Comparison of ENCODE assay signal across 8 cellular contexts in the genomic region with DNA sequence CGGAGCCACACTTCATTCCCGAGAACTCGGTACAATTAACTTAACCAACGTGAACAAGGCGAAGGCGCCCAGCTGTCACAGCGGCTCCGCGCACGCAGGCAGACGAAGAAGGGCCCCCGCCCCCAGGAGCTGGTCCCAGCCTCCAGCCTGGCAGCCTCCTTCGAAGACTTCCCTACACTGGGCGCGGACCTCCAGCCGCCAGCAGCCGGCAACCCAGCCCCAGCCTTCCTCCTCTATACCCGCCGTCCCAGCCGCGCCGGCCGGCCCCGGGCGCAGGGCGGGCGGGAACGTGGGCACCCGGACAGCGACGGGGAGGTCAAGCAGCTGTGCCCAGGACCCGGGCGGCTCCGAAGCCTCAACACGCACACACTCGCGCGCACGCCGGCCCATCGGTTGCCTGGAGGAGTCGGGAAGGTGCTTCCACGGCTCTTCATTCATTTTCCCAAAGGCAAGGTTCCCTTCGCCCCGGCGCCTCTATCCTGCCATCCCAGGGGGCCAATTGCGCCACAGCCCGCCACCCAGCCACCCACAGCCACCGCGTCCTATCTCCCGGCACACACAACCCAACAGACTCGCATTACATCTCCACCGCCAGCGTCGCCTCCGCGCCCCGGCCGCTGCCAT. TPM values are rescaled to one million over a fixed set of nuclear protein-coding genes. Genes with fewer than 3 reads are reported as not detected.
DNase-seq lines count a peak whose midpoint lies in the region; ATAC-seq and TF ChIP-seq lines count a peak whose summit lies in the region.

No MANE protein-coding gene starts in this region.

- peaks cover 3% of the 10 kb centered on the region for H3K9me3 Mint-ChIP-seq in chondrocyte (ENCODE audit: low read depth)

- CTCF ChIA-PET in AG04449 (lab: Yijun Ruan, JAX): no interaction called here

- H3K27me3 Mint-ChIP-seq in chondrocyte (ENCODE audit: low read depth): peaks cover 3% of the 10 kb centered on the region

- POLR2A ChIA-PET in AG04449 (lab: Yijun Ruan, JAX): no interaction called here

- H3K27ac ChIP-seq in right lobe of liver (peak overlapping the region; percentile 78 to 90 (median 85)), temporal lobe (ENCODE audit: low read depth, low read length) (peak overlapping the region; percentile 69)

- H3K4me1 Mint-ChIP-seq in chondrocyte (ENCODE audit: low read depth): peaks cover 45% of the 10 kb centered on the region

- H3K4me1 ChIP-seq in right lobe of liver: peaks cover 0 to 17% (median 3%) of the 10 kb centered on the region in 4 donors

- peak overlapping the region; percentile 51 for H3K4me3 ChIP-seq in AG04449 (ENCODE audit: low read depth, low read length)
- H3K4me3 ChIP-seq in right lobe of liver: peak overlapping the region; percentile 53 to 59 (median 56)

- 0% methylated on average over 8 of the region's 59 CpGs for WGBS in right lobe of liver (ENCODE audit: insufficient coverage, low coverage, low lambda C conversion rate, missing lambda C conversion rate)

- no peak for TF ChIP-seq POLR2A in right lobe of liver (IDR thresholded peaks at IDR 0.05)

- peak overlapping the region; percentile 65 for H3K27ac Mint-ChIP-seq in chondrocyte (ENCODE audit: unreplicated experiment)

- DNase-seq in AG04449 (ENCODE audit: low read depth, low spot score) (no peak), chondrocyte (ENCODE audit: low spot score) (peak; percentile 90), right lobe of liver (peak in 2 of 3 donors; percentile 53 to 72)
- no peak for DNase-seq in stimulated activated CD4-positive, alpha-beta T cell treated with anti-CD3 and anti-CD28 coated beads, Interleukin-4, amount 100 ng/mL, for 24 hours

- H3K4me3 Mint-ChIP-seq in chondrocyte (ENCODE audit: unreplicated experiment): peak overlapping the region; percentile 86

- intact Hi-C loops in right lobe of liver (cut with DNase I): no loop called here

- H3K27me3 ChIP-seq in right lobe of liver: no peaks in the 10 kb centered on the region

- ATAC-seq in HG02678 (IDR thresholded peaks at IDR 0.05; ENCODE audit: unreplicated experiment) (peak; percentile 7), right lobe of liver (peak; percentile 1 to 24 (median 7)), GM21526 (IDR thresholded peaks at IDR 0.05; ENCODE audit: low FRiP score, unreplicated experiment) (no peak), HG03521 (IDR thresholded peaks at IDR 0.05; ENCODE audit: unreplicated experiment) (no peak)

- no peaks in the 10 kb centered on the region for H3K9me3 ChIP-seq in right lobe of liver

- H3K36me3 Mint-ChIP-seq in chondrocyte (ENCODE audit: low read depth): peaks cover 5% of the 10 kb centered on the region

- no peak for TF ChIP-seq CTCF in AG04449 (IDR thresholded peaks at IDR 0.05; ENCODE audit: insufficient read depth, low read length, missing control alignments)
- peak; percentile 27 for TF ChIP-seq CTCF in chondrocyte (IDR thresholded peaks at IDR 0.05)
- TF ChIP-seq CTCF in right lobe of liver (IDR thresholded peaks at IDR 0.05): no peak

- H3K36me3 ChIP-seq in right lobe of liver: no peaks in the 10 kb centered on the region

RNA-seq across cellular contexts. Expression of a gene that starts 1.6 kb away (rescaled TPM):
- 26.1 to 43.8 TPM (median 42.8 TPM) in 3 replicates for total RNA-seq in chondrocyte
- 10 to 100 TPM in 5 of 6 experiments, 1 to 10 TPM in 1; 9.2 to 25.8 (median 11.8) TPM for total RNA-seq in right lobe of liver
- 38.8 TPM for total RNA-seq in temporal lobe

Comparison
In these comparisons a context has a peak if more than half of its experiments do, and no peak if none do; other contexts are left out.
1. DNase-seq: peak in chondrocyte (single experiment) and right lobe of liver (2 of 3); none in AG04449 (single experiment) and stimulated activated CD4-positive, alpha-beta T cell treated with anti-CD3 and anti-CD28 coated beads, Interleukin-4, amount 100 ng/mL, for 24 hours (single experiment).
2. ATAC-seq: peak in HG02678 (single experiment) and right lobe of liver (4 of 4); none in GM21526 (single experiment) and HG03521 (single experiment).